In the genomic region with DNA sequence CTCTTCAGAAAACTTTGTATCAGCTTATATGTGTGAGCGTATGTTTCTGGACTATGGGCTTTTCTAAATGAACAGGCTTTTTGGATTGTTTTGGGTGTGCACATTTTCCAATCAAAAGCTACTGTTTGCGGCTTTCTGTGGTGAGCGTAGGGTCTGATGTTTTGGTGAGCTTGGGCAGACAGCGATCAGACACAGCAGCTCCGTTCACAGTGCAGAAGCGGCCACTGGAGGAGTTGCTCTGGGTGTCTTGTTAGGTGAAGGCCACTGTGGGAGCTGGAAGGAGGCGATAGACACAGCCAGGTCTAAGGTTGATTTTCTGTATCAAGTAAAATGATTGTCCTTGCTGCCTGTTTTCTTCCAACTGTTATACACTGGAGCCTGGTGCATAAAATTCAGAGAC, we compare ENCODE assay signal across 1 cellular context.
TF ChIP-seq lines count a peak whose summit lies in the region.

No MANE protein-coding gene starts in this region.

TF ChIP-seq in IMR-90, 13 proteins besides CTCF, POLR2A, EP300 and RAD21 (continued from another document):
- TF ChIP-seq, protein P1, sequence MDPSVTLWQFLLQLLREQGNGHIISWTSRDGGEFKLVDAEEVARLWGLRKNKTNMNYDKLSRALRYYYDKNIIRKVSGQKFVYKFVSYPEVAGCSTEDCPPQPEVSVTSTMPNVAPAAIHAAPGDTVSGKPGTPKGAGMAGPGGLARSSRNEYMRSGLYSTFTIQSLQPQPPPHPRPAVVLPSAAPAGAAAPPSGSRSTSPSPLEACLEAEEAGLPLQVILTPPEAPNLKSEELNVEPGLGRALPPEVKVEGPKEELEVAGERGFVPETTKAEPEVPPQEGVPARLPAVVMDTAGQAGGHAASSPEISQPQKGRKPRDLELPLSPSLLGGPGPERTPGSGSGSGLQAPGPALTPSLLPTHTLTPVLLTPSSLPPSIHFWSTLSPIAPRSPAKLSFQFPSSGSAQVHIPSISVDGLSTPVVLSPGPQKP (IDR thresholded peaks at IDR 0.05; ENCODE audit: borderline replicate concordance, low read depth, low read length), result no peak
- TF ChIP-seq BHLHE40 (IDR thresholded peaks at IDR 0.05; ENCODE audit: low read depth, low read length) (no peak), FOS (IDR thresholded peaks at IDR 0.05; ENCODE audit: low read depth, low read length) (no peak), NFE2L2 (IDR thresholded peaks at IDR 0.05; ENCODE audit: low read depth, low read length) (no peak), CHD1 (IDR thresholded peaks at IDR 0.05; ENCODE audit: low read depth, low read length) (no peak)
- TF ChIP-seq, protein P2, sequence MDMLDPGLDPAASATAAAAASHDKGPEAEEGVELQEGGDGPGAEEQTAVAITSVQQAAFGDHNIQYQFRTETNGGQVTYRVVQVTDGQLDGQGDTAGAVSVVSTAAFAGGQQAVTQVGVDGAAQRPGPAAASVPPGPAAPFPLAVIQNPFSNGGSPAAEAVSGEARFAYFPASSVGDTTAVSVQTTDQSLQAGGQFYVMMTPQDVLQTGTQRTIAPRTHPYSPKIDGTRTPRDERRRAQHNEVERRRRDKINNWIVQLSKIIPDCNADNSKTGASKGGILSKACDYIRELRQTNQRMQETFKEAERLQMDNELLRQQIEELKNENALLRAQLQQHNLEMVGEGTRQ (IDR thresholded peaks at IDR 0.05; ENCODE audit: low read depth, low read length), result no peak
